11 cellular contexts compared by ENCODE assay signal in genomic region chr19:55247621-55248099, GRCh38. TPM values are rescaled to one million over a fixed set of nuclear protein-coding genes. Genes with fewer than 3 reads are reported as not detected.
A peak's percentile ranks its signal among the peaks of the same experiment; 100 is the strongest.
DNase-seq lines count a peak whose midpoint lies in the region; ATAC-seq and TF ChIP-seq lines count a peak whose summit lies in the region.
"Had no signal": no experiment of that assay in that cellular context is flagged by ENCODE, and none has a peak within 500 bp of the region (broad histone marks: within the 10 kb centered on the region; RNA-seq: fewer than 3 reads in every experiment).

No MANE protein-coding gene starts in this region.

- H4K20me1 ChIP-seq in GM23338 (replicated peaks; ENCODE audit: insufficient read depth) = no peaks in the 10 kb centered on the region; the same call in none of the 2 replicates

- TF ChIP-seq CTCF in GM23338 (conservative IDR thresholded peaks at IDR 0.05; ENCODE audit: low read depth in 2 of 2) (peak; percentile 8 to 35; a peak in 2 of 4 replicates), fibroblast of mammary gland (conservative IDR thresholded peaks at IDR 0.05; ENCODE audit: control insufficient read depth, insufficient read depth, low read depth, low read length) (no peak), psoas muscle (IDR thresholded peaks at IDR 0.05) (no peak)

- H3K9me2 ChIP-seq in GM23338 (ENCODE audit: insufficient read depth) = no peaks in the 10 kb centered on the region

- no peak overlapping the region for H3K4me2 ChIP-seq in GM23338

- H3K9me3 Mint-ChIP-seq in GM23338 = no peaks in the 10 kb centered on the region
- H3K9me3 Mint-ChIP-seq: brain had no signal

- peaks cover 53% of the 10 kb centered on the region for H3K79me2 ChIP-seq in GM23338 (replicated peaks; ENCODE audit: insufficient read depth)

- peaks cover 22% of the 10 kb centered on the region; the same call in 2 of the 3 replicates for H3K36me3 Mint-ChIP-seq in GM23338 (ENCODE audit: low read depth)

- no peak overlapping the region for H2AFZ ChIP-seq in GM23338

- H3K4me1 ChIP-seq in GM23338 (ENCODE audit: insufficient read depth) = no peaks in the 10 kb centered on the region
- H3K4me1 ChIP-seq in psoas muscle = peaks cover 6% of the 10 kb centered on the region
- H3K4me1 ChIP-seq: right lobe of liver had no signal

- no peak overlapping the region for H3K27ac Mint-ChIP-seq in GM23338

- intact Hi-C loops in psoas muscle (cut with DNase I) = no loop called here

- DNase-seq in GM23338 (ENCODE audit: low spot score) (no peak), fibroblast of mammary gland (ENCODE audit: low read depth) (peak; percentile 58), psoas muscle (peak; percentile 45 to 52), NCI-H2171 (lab: John Stamatoyannopoulos, UW) (no peak)
- DNase-seq: activated CD4-positive, alpha-beta T cell treated with anti-CD3 and anti-CD28 coated beads, Interleukin-2, amount 50 U/mL, for 48 hours; right lobe of liver; stimulated activated naive CD8-positive, alpha-beta T cell treated with anti-CD3 and anti-CD28 coated beads, Interleukin-15, Interleukin-2, amounts not matched to agents 100 U/mL and 50 U/mL, for 24 hours had no signal

- H3K27me3 ChIP-seq in GM23338 (ENCODE audit: insufficient read depth) (no peaks in the 10 kb centered on the region), psoas muscle (ENCODE audit: insufficient read depth in 3 of 3, low read length in 2 of 3) (no peaks in the 10 kb centered on the region)
- H3K27me3 ChIP-seq: right lobe of liver had no signal

- H3K36me3 ChIP-seq in GM23338 (ENCODE audit: insufficient read depth) (no peaks in the 10 kb centered on the region; the same call in 1 of the 2 replicates), psoas muscle (ENCODE audit: insufficient read depth in 1 of 2, low read depth in 1 of 2) (peaks cover 0 to 46% of the 10 kb centered on the region in 2 donors)

- WGBS in psoas muscle, 3 donors = 50 to 53% (median 51%) methylated on average over 9 to 10 of the region's 10 CpGs

- H3K4me3 Mint-ChIP-seq in GM23338 = no peak overlapping the region
- H3K4me3 Mint-ChIP-seq: brain had no signal

- no peaks in the 10 kb centered on the region for H3K9me3 ChIP-seq in psoas muscle
- H3K9me3 ChIP-seq: right lobe of liver had no signal

- H3K27ac ChIP-seq in GM23338 (ENCODE audit: low read depth) (no peak overlapping the region), psoas muscle (no peak overlapping the region)
- H3K27ac ChIP-seq: right lobe of liver had no signal

- no peak overlapping the region for H3K4me3 ChIP-seq in GM23338
- no peak overlapping the region for H3K4me3 ChIP-seq in fibroblast of mammary gland (ENCODE audit: control insufficient read depth, low read depth, low read length)
- no peak overlapping the region for H3K4me3 ChIP-seq in psoas muscle
- H3K4me3 ChIP-seq: right lobe of liver had no signal

- peaks cover 9% of the 10 kb centered on the region for H3K27me3 Mint-ChIP-seq in GM23338 (ENCODE audit: insufficient read depth, low read depth, poor library complexity)
- H3K27me3 Mint-ChIP-seq: brain had no signal

- H3K4me1 Mint-ChIP-seq in GM23338 = peaks cover 7% of the 10 kb centered on the region; the same call in 2 of the 3 replicates

- ATAC-seq in GM23338 (peak; percentile 40), psoas muscle (peak in 1 of 4 donors; percentile 9), GM18498 (IDR thresholded peaks at IDR 0.05; ENCODE audit: unreplicated experiment) (no peak), HG03457 (IDR thresholded peaks at IDR 0.05; ENCODE audit: unreplicated experiment) (no peak)
- ATAC-seq: stimulated activated naive CD8-positive, alpha-beta T cell treated with anti-CD3 and anti-CD28 coated beads, Interleukin-15, Interleukin-2, amounts not matched to agents 100 U/mL and 50 U/mL, for 24 hours had no signal

- H3F3A ChIP-seq in GM23338 (replicated peaks; ENCODE audit: low read depth) = no peaks in the 10 kb centered on the region

TF ChIP-seq in GM23338, 12 proteins besides CTCF, POLR2A, EP300 and RAD21 (continues in another document):
- TF ChIP-seq JUNB (IDR thresholded peaks at IDR 0.05; ENCODE audit: unreplicated experiment) = no peak
- TF ChIP-seq STAT1 (IDR thresholded peaks at IDR 0.05; ENCODE audit: unreplicated experiment) = no peak
- no peak for TF ChIP-seq NANOG (IDR thresholded peaks at IDR 0.05; ENCODE audit: borderline replicate concordance)
- TF ChIP-seq EZH2 (IDR thresholded peaks at IDR 0.05; ENCODE audit: low read depth, unreplicated experiment) = no peak
- TF ChIP-seq ETS1 (IDR thresholded peaks at IDR 0.05) = no peak

TF ChIP-seq in PFSK-1, 5 proteins besides CTCF, POLR2A, EP300 and RAD21:
- no peak for TF ChIP-seq POLR2AphosphoS5 (IDR thresholded peaks at IDR 0.05; ENCODE audit: low read depth, low read length)
- peak; percentile 16 for TF ChIP-seq FOXP2 (optimal IDR thresholded peaks at IDR 0.05; ENCODE audit: borderline replicate concordance, extremely low read depth, extremely low read length, insufficient read depth)

RNA-seq across cellular contexts. Expression of gene PPP6R1, which starts 11.2 kb away (rescaled TPM):
- total RNA-seq in GM23338 (2014; rRNA removed; shearing (Covaris generic)) = 62.5 and 70.8 TPM in 2 replicates
- 22.2 and 24.9 TPM in 2 replicates for polyA plus RNA-seq in GM23338 (2016; fragmentation: Nextera tagmentation; extraction: Ambion mirVana)
- polyA plus RNA-seq in PFSK-1 (2012; ENCODE audit: insufficient read length, low read depth) = 128 TPM
- total RNA-seq in psoas muscle = 10 to 100 TPM; 38.1 to 51.8 (median 43.9) TPM
- 10 to 100 TPM; 27.9 to 72.3 (median 50.0) TPM for polyA plus RNA-seq in psoas muscle

RNA-seq across cellular contexts. Expression of gene TMEM86B, which starts 19.1 kb away (rescaled TPM):
- total RNA-seq in GM23338 (2014; rRNA removed; shearing (Covaris generic)) = 2.9 and 3.2 TPM in 2 replicates
- polyA plus RNA-seq in GM23338 (2016; fragmentation: Nextera tagmentation; extraction: Ambion mirVana) (1.1 and 1.7 TPM in 2 replicates), psoas muscle (1 to 10 TPM in 2 of 3 donors, under 1 TPM in 1; 0.68 to 2.1 (median 1.2) TPM)
- 11.2 TPM for polyA plus RNA-seq in PFSK-1 (2012; ENCODE audit: insufficient read length, low read depth)
- 1 to 10 TPM; 2.0 to 2.4 (median 2.3) TPM for total RNA-seq in psoas muscle

RNA-seq across cellular contexts. Expression of gene HSPBP1, which starts 32.2 kb away (rescaled TPM):
- total RNA-seq in GM23338 (2014; rRNA removed; shearing (Covaris generic)) = 91.0 and 91.1 TPM in 2 replicates
- 81.9 and 83.6 TPM in 2 replicates for polyA plus RNA-seq in GM23338 (2016; fragmentation: Nextera tagmentation; extraction: Ambion mirVana)
- polyA plus RNA-seq in PFSK-1 (2012; ENCODE audit: insufficient read length, low read depth) = 102 TPM
- 10 to 100 TPM; 23.0 to 34.0 (median 28.6) TPM for total RNA-seq in psoas muscle
- 10 to 100 TPM; 41.8 to 98.2 (median 65.6) TPM for polyA plus RNA-seq in psoas muscle

RNA-seq across cellular contexts. Expression of gene BRSK1, which starts 36.1 kb away (rescaled TPM):
- total RNA-seq in GM23338 (2014; rRNA removed; shearing (Covaris generic)) = 11.3 and 17.2 TPM in 2 replicates
- polyA plus RNA-seq in GM23338 (2016; fragmentation: Nextera tagmentation; extraction: Ambion mirVana) (2.3 and 3.4 TPM in 2 replicates), psoas muscle (under 1 TPM; 0.14 to 0.64 (median 0.53) TPM)
- polyA plus RNA-seq in PFSK-1 (2012; ENCODE audit: insufficient read length, low read depth) = 31.8 TPM
- total RNA-seq in psoas muscle = 1 to 10 TPM in 2 of 4 donors, under 1 TPM in 2; 0.77 to 1.1 (median 0.92) TPM

RNA-seq across cellular contexts. Expression of gene PTPRH, which starts 38.4 kb away (rescaled TPM):
- total RNA-seq in GM23338 (2014; rRNA removed; shearing (Covaris generic)) = 0.12 and 2.1 TPM in 2 replicates
- polyA plus RNA-seq in GM23338 (2016; fragmentation: Nextera tagmentation; extraction: Ambion mirVana) (0.12 and 0.16 TPM in 2 replicates), psoas muscle (under 1 TPM; 0.04 to 0.12 (median 0.05) TPM)
- 26.9 TPM for polyA plus RNA-seq in PFSK-1 (2012; ENCODE audit: insufficient read length, low read depth)
- under 1 TPM in 3 of 4 donors, not detected in 1; 0.15 to 0.18 (median 0.17) TPM for total RNA-seq in psoas muscle

Comparison
In these comparisons a context has a peak if more than half of its experiments do, and no peak if none do; other contexts are left out.
1. DNase-seq: peak in fibroblast of mammary gland (single experiment) and psoas muscle (2 of 2); none in GM23338 (single experiment) and NCI-H2171 (single experiment).
2. CTCF ChIP-seq: peak in GM23338 (2 of 2); none in fibroblast of mammary gland (single experiment) and psoas muscle (single experiment).